In genomic region chr3:107947203-107947602, GRCh38 we compare ENCODE assay signal across 6 cellular contexts.
"Had no signal": no experiment of that assay in that cellular context is flagged by ENCODE, and none has a peak within 500 bp of the region (broad histone marks: within the 10 kb centered on the region; RNA-seq: fewer than 3 reads in every experiment).

No MANE protein-coding gene starts in this region.

- FAIRE-seq: HTR-8/SVneo had no signal

- H3K27ac Mint-ChIP-seq: IgD-negative memory B cell had no signal

- H3K4me2 ChIP-seq: KMS-11 had no signal

- H3K9ac ChIP-seq: KMS-11 had no signal

- H3K36me3 Mint-ChIP-seq: IgD-negative memory B cell had no signal

- H3K4me1 Mint-ChIP-seq: IgD-negative memory B cell had no signal

- DNase-seq: KBM-7, KG1 had no signal

- H3K4me3 Mint-ChIP-seq: IgD-negative memory B cell had no signal

- H3K9me3 Mint-ChIP-seq: IgD-negative memory B cell had no signal

- H3K27ac ChIP-seq: HL-60, KMS-11 had no signal
